20 cellular contexts compared by ENCODE assay signal in genomic region chr2:231332872-231333500, GRCh38.
"Had no signal": no experiment of that assay in that cellular context is flagged by ENCODE, and none has a peak within 500 bp of the region (broad histone marks: within the 10 kb centered on the region; RNA-seq: fewer than 3 reads in every experiment).

No MANE protein-coding gene starts in this region.

- H3K4me1 ChIP-seq: stomach, testis, upper lobe of right lung had no signal

- H3K27me3 Mint-ChIP-seq: activated CD4-positive, alpha-beta T cell treated with anti-CD3 and anti-CD28 coated beads, Interleukin-2, amount 10 ng/mL, durations not matched to agents 7 days and 5 days; activated naive CD8-positive, alpha-beta T cell treated with anti-CD3 and anti-CD28 coated beads for 36 hours; brain had no signal

- H3K4me1 Mint-ChIP-seq: activated CD4-positive, alpha-beta T cell treated with anti-CD3 and anti-CD28 coated beads, Interleukin-2, amount 10 ng/mL, durations not matched to agents 7 days and 5 days; activated naive CD8-positive, alpha-beta T cell treated with anti-CD3 and anti-CD28 coated beads for 36 hours; brain had no signal

- H3K4me3 Mint-ChIP-seq: activated CD4-positive, alpha-beta T cell treated with anti-CD3 and anti-CD28 coated beads, Interleukin-2, amount 10 ng/mL, durations not matched to agents 7 days and 5 days; activated naive CD8-positive, alpha-beta T cell treated with anti-CD3 and anti-CD28 coated beads for 36 hours; brain; T-helper 2 cell treated with Interferon-gamma antibody and Interleukin-4, amounts not matched to agents 5 μg/mL and 100 μg/mL, for 36 hours had no signal

- FAIRE-seq: frontal cortex, small intestine had no signal

- H3K27me3 ChIP-seq: stomach, testis, upper lobe of right lung had no signal

- H3K27ac ChIP-seq: epithelial cell of prostate, stomach, testis, upper lobe of right lung had no signal

- H3K36me3 ChIP-seq: upper lobe of right lung had no signal

- H3K9me3 Mint-ChIP-seq: activated CD4-positive, alpha-beta T cell treated with anti-CD3 and anti-CD28 coated beads, Interleukin-2, amount 10 ng/mL, durations not matched to agents 7 days and 5 days; activated naive CD8-positive, alpha-beta T cell treated with anti-CD3 and anti-CD28 coated beads for 36 hours; brain; T-helper 2 cell treated with Interferon-gamma antibody and Interleukin-4, amounts not matched to agents 5 μg/mL and 100 μg/mL, for 36 hours had no signal

- H3K9me3 ChIP-seq: stomach, testis, upper lobe of right lung had no signal

- H3K4me3 ChIP-seq: lung, stomach, testis, upper lobe of right lung had no signal

- DNase-seq: activated CD4-positive, alpha-beta T cell treated with anti-CD3 and anti-CD28 coated beads, Interleukin-2, amount 10 ng/mL, durations not matched to agents 7 days and 5 days; activated CD4-positive, CD25-positive, alpha-beta regulatory T cell; activated CD8-positive, alpha-beta memory T cell treated with anti-CD3 and anti-CD28 coated beads for 24 hours; activated naive CD8-positive, alpha-beta T cell treated with anti-CD3 and anti-CD28 coated beads for 36 hours; amygdala; cortex of kidney; effector CD4-positive, alpha-beta T cell; left colon; right cardiac atrium; small intestine; stimulated activated CD4-positive, alpha-beta T cell treated with anti-CD3 and anti-CD28 coated beads, Interleukin-4, amount 100 ng/mL, for 4 hours; stimulated activated CD8-positive, alpha-beta memory T cell treated with anti-CD3 and anti-CD28 coated beads, Interleukin-4, amount 100 ng/mL, for 48 hours; stomach; testis; upper lobe of right lung had no signal

- H3K36me3 Mint-ChIP-seq: activated naive CD8-positive, alpha-beta T cell treated with anti-CD3 and anti-CD28 coated beads for 36 hours had no signal

- H3K27ac Mint-ChIP-seq: activated CD4-positive, alpha-beta T cell treated with anti-CD3 and anti-CD28 coated beads, Interleukin-2, amount 10 ng/mL, durations not matched to agents 7 days and 5 days; activated naive CD8-positive, alpha-beta T cell treated with anti-CD3 and anti-CD28 coated beads for 36 hours; brain; T-helper 2 cell treated with Interferon-gamma antibody and Interleukin-4, amounts not matched to agents 5 μg/mL and 100 μg/mL, for 36 hours had no signal
